Comparison of ENCODE assay signal across 14 cellular contexts in the genomic region with DNA sequence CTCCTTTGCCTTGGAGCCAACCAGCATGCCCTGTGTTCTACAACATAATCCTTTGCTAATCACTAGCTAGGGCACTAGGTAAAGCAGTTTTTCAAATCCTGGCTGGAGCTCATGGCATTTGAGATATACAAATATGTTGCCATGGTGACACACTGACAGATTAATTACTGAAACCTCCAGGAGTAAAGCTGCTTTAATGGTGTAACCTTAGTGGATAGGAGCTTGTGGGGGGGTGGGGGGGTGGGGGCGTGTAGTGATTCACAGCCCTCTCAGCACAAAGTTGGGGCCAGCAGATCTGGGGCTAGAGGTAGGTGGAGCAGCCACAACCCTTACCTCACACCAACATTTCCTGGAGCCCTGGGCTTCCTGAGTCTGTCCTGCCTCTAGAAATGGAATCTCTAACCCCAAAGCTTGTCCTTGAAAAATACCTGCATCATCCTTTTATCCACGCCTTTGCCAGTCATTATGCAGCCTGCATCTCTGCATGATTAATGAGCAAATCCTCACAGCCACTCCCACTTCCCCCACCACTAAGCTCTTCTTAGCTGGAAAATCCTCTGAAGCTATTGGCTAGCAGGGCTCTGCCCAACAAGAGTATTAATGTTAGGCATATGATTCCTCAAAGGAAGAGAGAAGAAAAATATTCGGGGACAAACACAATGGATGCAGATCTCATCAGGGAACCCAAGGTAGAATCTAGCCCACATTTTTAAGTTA. TPM values are rescaled to one million over a fixed set of nuclear protein-coding genes. Genes with fewer than 3 reads are reported as not detected.
DNase-seq lines count a peak whose midpoint lies in the region; ATAC-seq and TF ChIP-seq lines count a peak whose summit lies in the region.
"Had no signal": no experiment of that assay in that cellular context is flagged by ENCODE, and none has a peak within 500 bp of the region (broad histone marks: within the 10 kb centered on the region; RNA-seq: fewer than 3 reads in every experiment).

No MANE protein-coding gene starts in this region.

- H3K9me3 ChIP-seq in HAP-1 (no peaks in the 10 kb centered on the region), Peyer's patch (no peaks in the 10 kb centered on the region)
- H3K9me3 ChIP-seq: esophagus muscularis mucosa, left ventricle myocardium inferior had no signal

- no peak for ATAC-seq in HG03159 (IDR thresholded peaks at IDR 0.05; ENCODE audit: unreplicated experiment)
- no peak for ATAC-seq in stimulated activated naive CD8-positive, alpha-beta T cell treated with anti-CD3 and anti-CD28 coated beads, Interleukin-15, Interleukin-2, amounts not matched to agents 100 U/mL and 50 U/mL, for 24 hours

- no peak overlapping the region for H3K27ac ChIP-seq in Peyer's patch
- H3K27ac ChIP-seq: BLaER1 treated with 17β-estradiol and CSF1 and Interleukin-3, amounts not matched to agents 10 nM and 100 nM; esophagus muscularis mucosa; left ventricle myocardium inferior had no signal

- H3K4me1 ChIP-seq in HAP-1, result peaks cover 3% of the 10 kb centered on the region; the same call in 1 of the 2 replicates
- no peaks in the 10 kb centered on the region for H3K4me1 ChIP-seq in Peyer's patch
- H3K4me1 ChIP-seq: left ventricle myocardium inferior had no signal

- no peaks in the 10 kb centered on the region for H3K36me3 ChIP-seq in HAP-1 (replicated peaks)
- no peaks in the 10 kb centered on the region for H3K36me3 ChIP-seq in Peyer's patch
- H3K36me3 ChIP-seq: BLaER1 treated with 17β-estradiol and CSF1 and Interleukin-3, amounts not matched to agents 10 nM and 100 nM; esophagus muscularis mucosa; left ventricle myocardium inferior had no signal

- TF ChIP-seq CTCF in Peyer's patch (IDR thresholded peaks at IDR 0.05), result no peak

- peak; percentile 72 for DNase-seq in COR-L47 (lab: John Stamatoyannopoulos, UW)
- peak; percentile 15 to 38 for DNase-seq in HAP-1 (ENCODE audit: low spot score in 2 of 2)
- peak; percentile 41 for DNase-seq in NCI-H526 treated with DMSO at 0.1 percent for 48 hours (lab: John Stamatoyannopoulos, UW)
- DNase-seq in dermis microvascular lymphatic vessel endothelial cell (ENCODE audit: low read depth in 2 of 2), result peak; percentile 12 to 41
- DNase-seq in ACHN, result no peak
- DNase-seq in Peyer's patch, result no peak
- no peak for DNase-seq in stimulated activated naive CD8-positive, alpha-beta T cell treated with anti-CD3 and anti-CD28 coated beads, Interleukin-15, Interleukin-2, amounts not matched to agents 100 U/mL and 50 U/mL, for 24 hours
- DNase-seq: GF-D8; left ventricle myocardium inferior; MV-4-11; NK-92 treated with Interleukin-12 subunit alpha and Interleukin-12 subunit beta, amount 100 ng/mL, for 24 hours had no signal

- H3K4me3 ChIP-seq in HAP-1 (no peak overlapping the region), Peyer's patch (no peak overlapping the region)
- H3K4me3 ChIP-seq: BLaER1 treated with 17β-estradiol and CSF1 and Interleukin-3, amounts not matched to agents 10 nM and 100 nM; esophagus muscularis mucosa; left ventricle myocardium inferior had no signal

- no peak for TF ChIP-seq POLR2A in Peyer's patch (IDR thresholded peaks at IDR 0.05)

- in situ Hi-C loops in HAP-1 (cut with MboI; ENCODE audit: low sequenced_read_pairs) (no loop called here), ACHN (cut with HindIII; ENCODE audit: low pct_ligation_motif_present, low pct_unique_long_range_greater_than_20kb, low sequenced_read_pairs) (no loop called here)

- H3K27me3 ChIP-seq in HAP-1 (ENCODE audit: low read depth) (no peaks in the 10 kb centered on the region), Peyer's patch (no peaks in the 10 kb centered on the region)
- H3K27me3 ChIP-seq: BLaER1 treated with 17β-estradiol and CSF1 and Interleukin-3, amounts not matched to agents 10 nM and 100 nM had no signal

RNA-seq across cellular contexts. Expression of gene PRNP, which starts 49.0 kb away (rescaled TPM):
- 53.9 and 76.0 TPM in 2 replicates for total RNA-seq in dermis microvascular lymphatic vessel endothelial cell
- 10 to 100 TPM; 14.7 to 22.9 (median 19.3) TPM for total RNA-seq in Peyer's patch

Comparison
In these comparisons a context has a peak if more than half of its experiments do, and no peak if none do; other contexts are left out.
1. DNase-seq: peak in COR-L47 (single experiment), HAP-1 (2 of 2), NCI-H526 treated with DMSO at 0.1 percent for 48 hours (single experiment) and dermis microvascular lymphatic vessel endothelial cell (2 of 2); none in ACHN (single experiment), Peyer's patch (0 of 3) and stimulated activated naive CD8-positive, alpha-beta T cell treated with anti-CD3 and anti-CD28 coated beads, Interleukin-15, Interleukin-2, amounts not matched to agents 100 U/mL and 50 U/mL, for 24 hours (single experiment).